18 cellular contexts compared by ENCODE assay signal in the genomic region with DNA sequence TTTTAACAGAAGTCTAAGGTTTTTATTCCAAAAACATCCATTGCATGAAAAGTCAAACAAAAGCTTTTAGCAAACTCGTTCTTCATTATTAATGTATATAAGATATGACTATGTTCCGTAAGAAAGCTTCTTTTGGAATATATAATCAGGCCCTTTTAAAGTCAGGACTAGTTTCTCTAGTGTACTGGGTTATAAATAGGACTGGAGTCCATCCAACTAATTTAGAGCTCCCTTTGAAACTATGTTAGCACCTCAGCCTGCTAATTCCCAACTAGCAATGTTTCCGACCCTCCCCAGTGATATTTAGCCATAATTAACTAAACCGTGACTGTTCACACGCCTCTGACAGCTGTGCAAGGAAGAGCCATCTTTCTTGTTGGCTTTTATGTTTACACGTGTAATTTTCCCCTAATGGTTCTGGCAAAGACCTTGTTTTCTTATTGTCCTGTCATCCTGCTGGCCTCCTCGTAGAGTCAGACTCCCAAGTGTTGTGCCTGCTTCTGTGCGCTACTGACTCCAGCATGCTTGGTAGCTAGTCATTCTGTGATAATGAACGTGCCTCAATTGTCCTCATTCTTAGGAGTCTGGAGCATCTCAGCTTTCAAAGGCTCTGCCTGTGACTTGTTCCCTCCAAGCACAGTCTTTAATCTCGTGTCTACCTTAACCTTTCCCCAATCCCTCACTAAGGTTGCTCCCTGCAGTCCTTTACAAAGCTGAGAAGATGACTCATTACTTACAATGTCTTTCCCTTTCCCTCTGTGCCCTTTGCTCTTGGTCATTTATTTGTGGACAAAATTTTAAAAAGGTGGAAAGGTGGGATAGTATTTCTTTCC.
DNase-seq lines count a peak whose midpoint lies in the region; ATAC-seq and TF ChIP-seq lines count a peak whose summit lies in the region.
"Had no signal": no experiment of that assay in that cellular context is flagged by ENCODE, and none has a peak within 500 bp of the region (broad histone marks: within the 10 kb centered on the region; RNA-seq: fewer than 3 reads in every experiment).

No MANE protein-coding gene starts in this region.

- H3K4me1 ChIP-seq in colonic mucosa (peaks cover 7% of the 10 kb centered on the region), mucosa of rectum (ENCODE audit: control insufficient read depth in 2 of 2, insufficient read depth in 2 of 2, low read length in 2 of 2) (peaks cover 0 to 4% of the 10 kb centered on the region in 2 donors), foreskin keratinocyte (no peaks in the 10 kb centered on the region)
- H3K4me1 ChIP-seq: SJCRH30 had no signal

- H3K36me3 ChIP-seq in colonic mucosa (no peaks in the 10 kb centered on the region), mucosa of rectum (ENCODE audit: control insufficient read depth in 2 of 2, insufficient read depth in 2 of 2, low read length in 2 of 2) (no peaks in the 10 kb centered on the region)

- DNase-seq in DMS53 (lab: John Stamatoyannopoulos, UW) (peak; percentile 11), LoVo (ENCODE audit: low spot score) (peak; percentile 46), colonic mucosa (peak; percentile 19), foreskin keratinocyte (no peak)
- DNase-seq in activated effector memory CD4-positive, alpha-beta T cell treated with anti-CD3 and anti-CD28 coated beads, Interleukin-2, amount 50 U/mL, for 16 hours = no peak
- DNase-seq: activated naive CD8-positive, alpha-beta T cell treated with anti-CD3 and anti-CD28 coated beads, Interleukin-2, amount 50 U/mL, for 24 hours; caudate nucleus; NK-92 treated with Interleukin-12 subunit alpha and Interleukin-12 subunit beta, amount 100 ng/mL, for 24 hours; occipital lobe; SJCRH30; stimulated activated CD4-positive, alpha-beta T cell treated with anti-CD3 and anti-CD28 coated beads, Interleukin-2, amount 100 ng/mL, for 24 hours; substantia nigra had no signal

- no peak overlapping the region for H3K4me3 Mint-ChIP-seq in stimulated activated memory B cell treated with anti-CD40 and anti-IgM and Interleukin-4, amounts not matched to agents 10 μg/mL and 1 μg/mL and 100 μg/mL, for 72 hours
- H3K4me3 Mint-ChIP-seq: activated naive CD8-positive, alpha-beta T cell treated with anti-CD3 and anti-CD28 coated beads, Interleukin-2, amount 50 U/mL, for 24 hours; activated T-helper 17 cell treated with anti-CD3 and anti-CD28 coated beads, Interleukin-2, amount 50 U/mL, for 72 hours; WTC11 had no signal

- intact Hi-C loops in colonic mucosa (cut with DNase I) = no loop called here

- TF ChIP-seq CTCF in colonic mucosa (IDR thresholded peaks at IDR 0.05) (no peak), foreskin keratinocyte (conservative IDR thresholded peaks at IDR 0.05) (no peak)

- H3K36me3 Mint-ChIP-seq in stimulated activated memory B cell treated with anti-CD40 and anti-IgM and Interleukin-4, amounts not matched to agents 10 μg/mL and 1 μg/mL and 100 μg/mL, for 72 hours = no peaks in the 10 kb centered on the region
- H3K36me3 Mint-ChIP-seq: IgD-negative memory B cell, WTC11 had no signal

- H3K4me1 Mint-ChIP-seq in stimulated activated memory B cell treated with anti-CD40 and anti-IgM and Interleukin-4, amounts not matched to agents 10 μg/mL and 1 μg/mL and 100 μg/mL, for 72 hours = no peaks in the 10 kb centered on the region
- H3K4me1 Mint-ChIP-seq: activated naive CD8-positive, alpha-beta T cell treated with anti-CD3 and anti-CD28 coated beads, Interleukin-2, amount 50 U/mL, for 24 hours; activated T-helper 17 cell treated with anti-CD3 and anti-CD28 coated beads, Interleukin-2, amount 50 U/mL, for 72 hours; IgD-negative memory B cell; WTC11 had no signal

- no peak for ATAC-seq in stimulated activated memory B cell treated with anti-CD40 and anti-IgM and Interleukin-4, amounts not matched to agents 10 μg/mL and 1 μg/mL and 100 μg/mL, for 72 hours
- ATAC-seq in foreskin keratinocyte (no peak), GM21528 (IDR thresholded peaks at IDR 0.05; ENCODE audit: low FRiP score, unreplicated experiment) (no peak)
- ATAC-seq: activated naive CD8-positive, alpha-beta T cell treated with anti-CD3 and anti-CD28 coated beads, Interleukin-2, amount 50 U/mL, for 24 hours; activated T-helper 17 cell treated with anti-CD3 and anti-CD28 coated beads, Interleukin-2, amount 50 U/mL, for 72 hours; WTC11 had no signal

- no peak overlapping the region for H3K27ac Mint-ChIP-seq in stimulated activated memory B cell treated with anti-CD40 and anti-IgM and Interleukin-4, amounts not matched to agents 10 μg/mL and 1 μg/mL and 100 μg/mL, for 72 hours
- H3K27ac Mint-ChIP-seq: activated naive CD8-positive, alpha-beta T cell treated with anti-CD3 and anti-CD28 coated beads, Interleukin-2, amount 50 U/mL, for 24 hours; activated T-helper 17 cell treated with anti-CD3 and anti-CD28 coated beads, Interleukin-2, amount 50 U/mL, for 72 hours; WTC11 had no signal

- H3K9me3 ChIP-seq in colonic mucosa = no peaks in the 10 kb centered on the region
- no peaks in the 10 kb centered on the region for H3K9me3 ChIP-seq in mucosa of rectum (ENCODE audit: control insufficient read depth in 2 of 2, low read length in 2 of 2)
- H3K9me3 ChIP-seq: SJCRH30 had no signal

- H3K4me3 ChIP-seq in colonic mucosa = no peak overlapping the region
- H3K4me3 ChIP-seq in mucosa of rectum (ENCODE audit: low read length in 2 of 2) = no peak overlapping the region
- H3K4me3 ChIP-seq: SJCRH30 had no signal

- H3K27me3 Mint-ChIP-seq in stimulated activated memory B cell treated with anti-CD40 and anti-IgM and Interleukin-4, amounts not matched to agents 10 μg/mL and 1 μg/mL and 100 μg/mL, for 72 hours = no peaks in the 10 kb centered on the region
- H3K27me3 Mint-ChIP-seq: activated naive CD8-positive, alpha-beta T cell treated with anti-CD3 and anti-CD28 coated beads, Interleukin-2, amount 50 U/mL, for 24 hours; activated T-helper 17 cell treated with anti-CD3 and anti-CD28 coated beads, Interleukin-2, amount 50 U/mL, for 72 hours; IgD-negative memory B cell had no signal

- H3K27ac ChIP-seq in colonic mucosa = no peak overlapping the region
- H3K27ac ChIP-seq in mucosa of rectum (ENCODE audit: low read depth in 2 of 2, low read length in 2 of 2) = peak overlapping the region; percentile 28 to 33
- no peak overlapping the region for H3K27ac ChIP-seq in foreskin keratinocyte
- H3K27ac ChIP-seq: SJCRH30 had no signal

- H3K9me3 Mint-ChIP-seq in stimulated activated memory B cell treated with anti-CD40 and anti-IgM and Interleukin-4, amounts not matched to agents 10 μg/mL and 1 μg/mL and 100 μg/mL, for 72 hours = no peaks in the 10 kb centered on the region
- H3K9me3 Mint-ChIP-seq: activated naive CD8-positive, alpha-beta T cell treated with anti-CD3 and anti-CD28 coated beads, Interleukin-2, amount 50 U/mL, for 24 hours; activated T-helper 17 cell treated with anti-CD3 and anti-CD28 coated beads, Interleukin-2, amount 50 U/mL, for 72 hours; IgD-negative memory B cell; WTC11 had no signal

- no peak overlapping the region for H3K9ac ChIP-seq in colonic mucosa (ENCODE audit: low read depth in 2 of 2, low read length in 2 of 2)
- no peak overlapping the region for H3K9ac ChIP-seq in mucosa of rectum (ENCODE audit: low read depth in 1 of 2, low read length in 2 of 2)

- H3K27me3 ChIP-seq in colonic mucosa (no peaks in the 10 kb centered on the region), mucosa of rectum (ENCODE audit: control insufficient read depth in 2 of 2, insufficient read depth in 2 of 2, low read length in 2 of 2) (no peaks in the 10 kb centered on the region), foreskin keratinocyte (no peaks in the 10 kb centered on the region)
- H3K27me3 ChIP-seq: SJCRH30 had no signal

Comparison
In these comparisons a context has a peak if more than half of its experiments do, and no peak if none do; other contexts are left out.
1. DNase-seq: peak in DMS53 (single experiment), LoVo (single experiment) and colonic mucosa (single experiment); none in foreskin keratinocyte (0 of 2) and activated effector memory CD4-positive, alpha-beta T cell treated with anti-CD3 and anti-CD28 coated beads, Interleukin-2, amount 50 U/mL, for 16 hours (single experiment).
2. H3K27ac ChIP-seq: peak in mucosa of rectum (2 of 2); none in colonic mucosa (single experiment) and foreskin keratinocyte (single experiment).